In the genomic region with DNA sequence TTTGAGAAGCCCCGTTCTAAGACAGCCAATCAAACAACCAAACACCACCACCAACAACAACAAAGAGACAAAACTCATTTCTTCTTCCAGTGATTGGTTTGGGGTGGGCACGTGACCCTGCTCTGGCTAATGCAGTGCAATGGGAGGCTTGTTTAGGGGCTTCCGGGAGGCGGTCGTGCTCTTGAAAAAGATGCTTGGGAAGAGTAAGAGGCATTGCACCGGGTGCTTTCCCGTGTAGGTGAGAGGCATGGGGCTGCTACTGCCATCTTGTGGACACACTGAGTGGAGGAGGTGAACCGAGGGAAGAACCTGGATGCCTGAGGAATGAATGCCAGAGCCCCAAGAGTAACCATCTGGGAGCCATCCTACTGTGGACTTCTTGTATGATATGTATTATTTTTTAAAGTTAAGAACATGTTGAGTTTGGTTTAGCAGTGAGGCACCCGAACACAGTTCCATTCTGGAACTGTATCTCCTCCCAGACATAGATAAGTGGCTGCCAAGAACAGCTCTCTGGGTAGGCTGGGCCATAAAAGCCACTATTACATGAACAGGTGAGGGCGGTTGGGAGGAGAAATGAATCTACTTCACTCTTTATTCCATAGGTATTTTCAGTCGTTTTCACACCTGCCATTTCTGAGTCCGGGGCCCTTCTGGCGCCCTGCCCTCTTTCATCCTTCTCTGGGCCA, we compare ENCODE assay signal across 8 cellular contexts. TPM values are rescaled to one million over a fixed set of nuclear protein-coding genes. Genes with fewer than 3 reads are reported as not detected.
DNase-seq lines count a peak whose midpoint lies in the region; ATAC-seq and TF ChIP-seq lines count a peak whose summit lies in the region.

No MANE protein-coding gene starts in this region.

- no peaks in the 10 kb centered on the region for H3K36me3 Mint-ChIP-seq in activated CD4-positive, alpha-beta T cell treated with anti-CD3 and anti-CD28 coated beads, Interleukin-2, amount 10 ng/mL, durations not matched to agents 24 days and 14 days (ENCODE audit: low read depth)

- H3K4me1 ChIP-seq in neutrophil (ENCODE audit: control insufficient read depth in 1 of 2, insufficient read depth in 1 of 2, low read depth in 1 of 2, low read length in 1 of 2) = peaks cover 14 to 17% of the 10 kb centered on the region in 2 experiments

- no peaks in the 10 kb centered on the region for H3K9me3 ChIP-seq in neutrophil

- peaks cover 80% of the 10 kb centered on the region for H3K4me1 Mint-ChIP-seq in activated CD4-positive, alpha-beta T cell treated with anti-CD3 and anti-CD28 coated beads, Interleukin-2, amount 10 ng/mL, durations not matched to agents 24 days and 14 days

- H3K27me3 Mint-ChIP-seq in activated CD4-positive, alpha-beta T cell treated with anti-CD3 and anti-CD28 coated beads, Interleukin-2, amount 10 ng/mL, durations not matched to agents 24 days and 14 days = no peaks in the 10 kb centered on the region

- H3K27me3 ChIP-seq in neutrophil = no peaks in the 10 kb centered on the region

- peak overlapping the region; percentile 75 for H3K27ac Mint-ChIP-seq in activated CD4-positive, alpha-beta T cell treated with anti-CD3 and anti-CD28 coated beads, Interleukin-2, amount 10 ng/mL, durations not matched to agents 24 days and 14 days

- intact Hi-C loops in activated CD4-positive, alpha-beta T cell treated with anti-CD3 and anti-CD28 coated beads, Interleukin-2, amount 10 ng/mL, durations not matched to agents 24 days and 14 days (cut with micrococcal nuclease) = loop anchor here (1.0 to 5.0 kb wide), 5 partner anchors 26 to 328 kb away; a partner anchor contains a TSS

- H3K9me3 Mint-ChIP-seq in activated CD4-positive, alpha-beta T cell treated with anti-CD3 and anti-CD28 coated beads, Interleukin-2, amount 10 ng/mL, durations not matched to agents 24 days and 14 days = no peaks in the 10 kb centered on the region

- DNase-seq in AG09319 (ENCODE audit: extremely low read depth, low read depth) (no peak), NCI-H146 (lab: John Stamatoyannopoulos, UW) (peak; percentile 68), fibroblast of gingiva (ENCODE audit: low read depth) (peak; percentile 8), NCI-H128 (lab: John Stamatoyannopoulos, UW; ENCODE audit: unreplicated experiment) (no peak)
- peak; percentile 75 for DNase-seq in activated CD4-positive, alpha-beta T cell treated with anti-CD3 and anti-CD28 coated beads, Interleukin-2, amount 10 ng/mL, durations not matched to agents 24 days and 14 days

- peak overlapping the region; percentile 1 for H3K4me3 Mint-ChIP-seq in activated CD4-positive, alpha-beta T cell treated with anti-CD3 and anti-CD28 coated beads, Interleukin-2, amount 10 ng/mL, durations not matched to agents 24 days and 14 days

- ATAC-seq in HG02763 (IDR thresholded peaks at IDR 0.05; ENCODE audit: unreplicated experiment) = peak; percentile 40

- peak; percentile 52 for TF ChIP-seq CTCF in AG09319 (IDR thresholded peaks at IDR 0.05; ENCODE audit: low read depth, low read length)
- peak; percentile 86 for TF ChIP-seq CTCF in GM12872 (IDR thresholded peaks at IDR 0.05; ENCODE audit: insufficient read depth, low read depth, low read length)
- peak; percentile 51 for TF ChIP-seq CTCF in neutrophil (IDR thresholded peaks at IDR 0.05)

- H3K27ac ChIP-seq in neutrophil = peak overlapping the region; percentile 90

- no peaks in the 10 kb centered on the region for H3K36me3 ChIP-seq in neutrophil

- peak overlapping the region in 1 of 2 experiments; percentile 35 for H3K4me3 ChIP-seq in neutrophil (ENCODE audit: low read depth in 1 of 2, low read length in 1 of 2)

RNA-seq across cellular contexts. Expression of a gene that starts 19.1 kb away (rescaled TPM):
- total RNA-seq in activated CD4-positive, alpha-beta T cell treated with anti-CD3 and anti-CD28 coated beads, Interleukin-2, amount 10 ng/mL, durations not matched to agents 24 days and 14 days = 37.8 and 42.2 TPM in 2 replicates

Comparison
In these comparisons a context has a peak if more than half of its experiments do, and no peak if none do; other contexts are left out.
1. DNase-seq: peak in NCI-H146 (single experiment), activated CD4-positive, alpha-beta T cell treated with anti-CD3 and anti-CD28 coated beads, Interleukin-2, amount 10 ng/mL, durations not matched to agents 24 days and 14 days (single experiment) and fibroblast of gingiva (single experiment); none in AG09319 (single experiment) and NCI-H128 (single experiment).
2. Peak in every context shown above with its lines, with median percentiles within 50 percentile points of each other: CTCF ChIP-seq.